33 cellular contexts compared by ENCODE assay signal in the genomic region with DNA sequence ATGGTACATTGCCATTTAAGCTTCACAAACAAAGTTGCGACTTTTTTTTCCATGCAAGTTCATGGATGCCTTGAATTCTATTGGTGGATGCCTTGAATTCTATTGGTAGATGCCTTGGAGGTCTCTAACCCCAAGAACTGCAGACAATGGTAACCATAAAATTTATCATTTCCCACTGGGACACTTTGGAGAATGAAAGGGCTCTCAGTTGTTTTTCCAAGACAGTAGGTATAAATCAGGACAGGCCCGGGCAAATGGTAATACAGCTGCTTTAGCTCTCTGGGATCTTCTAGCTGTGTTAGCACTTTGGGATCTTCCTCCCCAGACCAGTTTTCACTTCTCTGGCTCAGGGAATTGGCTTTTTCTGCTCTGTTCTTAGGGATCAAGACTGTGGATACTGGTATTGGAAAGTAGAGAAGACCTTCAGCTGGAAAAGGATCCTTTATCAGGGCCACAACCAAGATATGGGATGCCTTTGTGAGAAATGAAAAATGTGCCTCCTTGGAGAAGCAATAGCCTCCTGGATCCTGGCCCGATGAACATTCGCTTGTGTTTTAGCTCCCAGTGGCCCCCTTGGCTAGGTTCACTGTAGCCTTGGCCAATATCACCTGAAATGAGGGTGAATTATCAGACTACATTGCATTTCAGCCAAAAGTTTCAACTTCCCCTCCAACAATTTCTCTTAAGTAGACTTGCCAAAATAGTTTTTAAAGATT. TPM values are rescaled to one million over a fixed set of nuclear protein-coding genes. Genes with fewer than 3 reads are reported as not detected.
"Had no signal": no experiment of that assay in that cellular context is flagged by ENCODE, and none has a peak within 500 bp of the region (broad histone marks: within the 10 kb centered on the region; RNA-seq: fewer than 3 reads in every experiment).

No MANE protein-coding gene starts in this region.

- H3K36me3 ChIP-seq: brain microvascular endothelial cell, SJSA1 had no signal

- H3K4me1 Mint-ChIP-seq: activated B cell treated with CpG ODN at 0.5 μM for 24 hours; activated naive CD4-positive, alpha-beta T cell treated with anti-CD3 and anti-CD28 coated beads, Interleukin-2, amount 10 ng/mL, durations not matched to agents 7 days and 5 days; activated naive CD8-positive, alpha-beta T cell treated with anti-CD3 and anti-CD28 coated beads, Interleukin-2, amount 50 U/mL, for 24 hours; central memory CD8-positive, alpha-beta T cell; T-helper 17 cell had no signal

- H3K9me3 ChIP-seq: SJSA1, SK-N-SH had no signal

- H3K27ac ChIP-seq: brain microvascular endothelial cell, SJSA1, VCaP had no signal

- H3K27ac Mint-ChIP-seq: activated B cell treated with CpG ODN at 0.5 μM for 24 hours; activated CD4-positive, alpha-beta memory T cell treated with anti-CD3 and anti-CD28 coated beads for 36 hours; activated naive CD4-positive, alpha-beta T cell treated with anti-CD3 and anti-CD28 coated beads, Interleukin-2, amount 10 ng/mL, durations not matched to agents 7 days and 5 days; activated naive CD8-positive, alpha-beta T cell; activated naive CD8-positive, alpha-beta T cell treated with anti-CD3 and anti-CD28 coated beads, Interleukin-2, amount 50 U/mL, for 24 hours; T-helper 17 cell had no signal

- H3K4me1 ChIP-seq: SJSA1 had no signal

- H3K36me3 Mint-ChIP-seq: activated CD4-positive, alpha-beta memory T cell treated with anti-CD3 and anti-CD28 coated beads for 36 hours; activated naive CD4-positive, alpha-beta T cell treated with anti-CD3 and anti-CD28 coated beads, Interleukin-2, amount 10 ng/mL, durations not matched to agents 7 days and 5 days; activated naive CD8-positive, alpha-beta T cell had no signal

- H3K9me3 Mint-ChIP-seq: activated B cell treated with CpG ODN at 0.5 μM for 24 hours; activated CD4-positive, alpha-beta memory T cell treated with anti-CD3 and anti-CD28 coated beads for 36 hours; activated naive CD4-positive, alpha-beta T cell treated with anti-CD3 and anti-CD28 coated beads, Interleukin-2, amount 10 ng/mL, durations not matched to agents 7 days and 5 days; activated naive CD8-positive, alpha-beta T cell treated with anti-CD3 and anti-CD28 coated beads, Interleukin-2, amount 50 U/mL, for 24 hours had no signal

- H3K27me3 ChIP-seq: brain microvascular endothelial cell, SJSA1 had no signal

- H3K4me3 Mint-ChIP-seq: activated B cell treated with CpG ODN at 0.5 μM for 24 hours; activated CD4-positive, alpha-beta memory T cell treated with anti-CD3 and anti-CD28 coated beads for 36 hours; activated naive CD4-positive, alpha-beta T cell treated with anti-CD3 and anti-CD28 coated beads, Interleukin-2, amount 10 ng/mL, durations not matched to agents 7 days and 5 days; activated naive CD8-positive, alpha-beta T cell; activated naive CD8-positive, alpha-beta T cell treated with anti-CD3 and anti-CD28 coated beads, Interleukin-2, amount 50 U/mL, for 24 hours; central memory CD8-positive, alpha-beta T cell; T-helper 17 cell had no signal

- H3K4me3 ChIP-seq: SJSA1 had no signal

- ATAC-seq: activated naive CD8-positive, alpha-beta T cell treated with anti-CD3 and anti-CD28 coated beads, Interleukin-2, amount 50 U/mL, for 24 hours; Panc1; T-helper 17 cell had no signal

- DNase-seq: activated B cell treated with CpG ODN at 0.5 μM for 24 hours; activated CD4-positive, alpha-beta memory T cell treated with anti-CD3 and anti-CD28 coated beads for 36 hours; activated CD4-positive, alpha-beta T cell treated with anti-CD3 and anti-CD28 coated beads for 4 hours; activated CD4-positive, alpha-beta T cell treated with anti-CD3 and anti-CD28 coated beads, Interleukin-2, amount 50 U/mL, for 1 hour; activated CD4-positive, CD25-positive, alpha-beta regulatory T cell treated with anti-CD3 and anti-CD28 coated beads, Interleukin-2, amount 50 U/mL, for 72 hours; activated CD8-positive, alpha-beta memory T cell treated with anti-CD3 and anti-CD28 coated beads, Interleukin-2, amount 50 U/mL, for 4 hours; activated effector memory CD4-positive, alpha-beta T cell treated with Interleukin-2 at 50 U/mL for 16 hours; activated naive CD4-positive, alpha-beta T cell treated with anti-CD3 and anti-CD28 coated beads, Interleukin-2, amount 10 ng/mL, durations not matched to agents 7 days and 5 days; activated naive CD8-positive, alpha-beta T cell treated with anti-CD3 and anti-CD28 coated beads, Interleukin-2, amount 50 U/mL, for 24 hours; activated T-cell treated with anti-CD3 and anti-CD28 coated beads for 4 hours; activated T-cell treated with anti-CD3 and anti-CD28 coated beads, Interleukin-2, amount 50 U/mL, for 48 hours; brain microvascular endothelial cell; NCI-H1092 treated with DMSO at 0.1 percent for 48 hours; NCI-H1417; NCI-H146; NCI-H187; NCI-H2029 treated with DMSO at 0.1 percent for 48 hours; NCI-H2171 treated with DMSO at 0.1 percent for 48 hours; NCI-H2227 treated with DMSO at 0.1 percent for 48 hours; NCI-H446; NCI-H524; NCI-H69; SHP77; SK-N-SH; T-helper 17 cell; T-helper 9 cell had no signal

- H3K27me3 Mint-ChIP-seq: activated B cell treated with CpG ODN at 0.5 μM for 24 hours; activated CD4-positive, alpha-beta memory T cell treated with anti-CD3 and anti-CD28 coated beads for 36 hours; activated naive CD4-positive, alpha-beta T cell treated with anti-CD3 and anti-CD28 coated beads, Interleukin-2, amount 10 ng/mL, durations not matched to agents 7 days and 5 days; activated naive CD8-positive, alpha-beta T cell treated with anti-CD3 and anti-CD28 coated beads, Interleukin-2, amount 50 U/mL, for 24 hours; central memory CD8-positive, alpha-beta T cell had no signal

RNA-seq across cellular contexts. Expression of a gene that starts 8.3 kb away (rescaled TPM):
- total RNA-seq: activated B cell treated with CpG ODN at 0.5 μM for 24 hours; activated CD4-positive, alpha-beta memory T cell treated with anti-CD3 and anti-CD28 coated beads for 36 hours; M059J; RPMI7951; SJSA1; T-helper 17 cell had no signal
- polyA plus RNA-seq: SK-N-SH had no signal
